ENCODE assay signal across 1 cellular context in genomic region chr20:45880988-45881788, GRCh38.
A peak's percentile ranks its signal among the peaks of the same experiment; 100 is the strongest.
TF ChIP-seq lines count a peak whose summit lies in the region.

Gene ZSWIM1 (plus strand): TSS chr20:45881227. CDS start chr20:45882593, 1,366 bp downstream.

TF ChIP-seq in HepG2, 621 proteins besides CTCF, POLR2A, EP300 and RAD21 (continued from another document and continues in another):
- 0 out of 2 replicates have a peak, but pooled peaks have one; percentile 24 for TF ChIP-seq HMG20B (CRISPR knock-in tag; conservative IDR thresholded peaks at IDR 0.05)
- no peak; the same call in 1 of the 2 replicates for TF ChIP-seq MTERF4 (CRISPR knock-in tag; IDR thresholded peaks at IDR 0.05)
- peak; percentile 24 for TF ChIP-seq NCOA2 (CRISPR knock-in tag; IDR thresholded peaks at IDR 0.05)
- TF ChIP-seq ZNF18 (CRISPR knock-in tag; IDR thresholded peaks at IDR 0.05; ENCODE audit: insufficient replicate concordance): no peak
- TF ChIP-seq CREM (IDR thresholded peaks at IDR 0.05): peak; percentile 85
- TF ChIP-seq CREM (CRISPR knock-in tag; IDR thresholded peaks at IDR 0.05): no peak
- TF ChIP-seq CHD4 (IDR thresholded peaks at IDR 0.05; ENCODE audit: borderline replicate concordance, low read length): no peak
- peak; percentile 52; the same call in 1 of the 2 replicates for TF ChIP-seq ZNF503 (CRISPR knock-in tag; IDR thresholded peaks at IDR 0.05)
- TF ChIP-seq PBX3 (CRISPR knock-in tag; IDR thresholded peaks at IDR 0.05; ENCODE audit: borderline replicate concordance): peak; percentile 91; the same call in 1 of the 2 replicates
- no peak for TF ChIP-seq SCMH1 (CRISPR knock-in tag; IDR thresholded peaks at IDR 0.05; ENCODE audit: borderline replicate concordance)
- peak; percentile 77 for TF ChIP-seq ZFP36 (IDR thresholded peaks at IDR 0.05; ENCODE audit: borderline replicate concordance, low read depth, low read length, partially characterized antibody)
- no peak for TF ChIP-seq ZNF770 (CRISPR knock-in tag; IDR thresholded peaks at IDR 0.05)
- peak; percentile 86 for TF ChIP-seq RFX5 (IDR thresholded peaks at IDR 0.05; ENCODE audit: low read depth, low read length)
- TF ChIP-seq NONO (IDR thresholded peaks at IDR 0.05): no peak
- TF ChIP-seq NONO (CRISPR knock-in tag; conservative IDR thresholded peaks at IDR 0.05): peak; percentile 84
- peak; percentile 81 for TF ChIP-seq TEAD3 (CRISPR knock-in tag; optimal IDR thresholded peaks at IDR 0.05; ENCODE audit: borderline replicate concordance)
- 0 out of 2 replicates have a peak, but pooled peaks have one; percentile 41 for TF ChIP-seq ZNF749 (CRISPR knock-in tag; IDR thresholded peaks at IDR 0.05; ENCODE audit: borderline replicate concordance)
- TF ChIP-seq HNF1A (IDR thresholded peaks at IDR 0.05; ENCODE audit: low read depth): no peak
- peak; percentile 51 for TF ChIP-seq HNF1A (CRISPR knock-in tag; IDR thresholded peaks at IDR 0.05; ENCODE audit: borderline replicate concordance)
- 0 out of 4 replicates have a peak, but pooled peaks of 1 of the 2 experiments have one; percentile 33 for TF ChIP-seq ATF4 (CRISPR knock-in tag; IDR thresholded peaks at IDR 0.05)
- TF ChIP-seq SAP130 (CRISPR knock-in tag; IDR thresholded peaks at IDR 0.05; ENCODE audit: low read depth): peak; percentile 99
- peak; percentile 70; the same call in 1 of the 2 replicates for TF ChIP-seq BRD4 (CRISPR knock-in tag; IDR thresholded peaks at IDR 0.05)
- TF ChIP-seq IRX3 (CRISPR knock-in tag; IDR thresholded peaks at IDR 0.05; ENCODE audit: borderline replicate concordance, low read depth): no peak
- TF ChIP-seq KDM2A (CRISPR knock-in tag; IDR thresholded peaks at IDR 0.05; ENCODE audit: borderline replicate concordance, low read depth): peak; percentile 94
- TF ChIP-seq NAIF1 (CRISPR knock-in tag; IDR thresholded peaks at IDR 0.05; ENCODE audit: borderline replicate concordance): no peak
- peak; percentile 9; the same call in 1 of the 2 replicates for TF ChIP-seq SOX5 (CRISPR knock-in tag; IDR thresholded peaks at IDR 0.05; ENCODE audit: borderline replicate concordance)
- TF ChIP-seq PATZ1 (CRISPR knock-in tag; IDR thresholded peaks at IDR 0.05): 0 out of 2 replicates have a peak, but pooled peaks have one; percentile 31
- 0 out of 2 replicates have a peak, but pooled peaks have one; percentile 9 for TF ChIP-seq MIXL1 (CRISPR knock-in tag; IDR thresholded peaks at IDR 0.05)
- no peak for TF ChIP-seq ZNF180 (CRISPR knock-in tag; IDR thresholded peaks at IDR 0.05; ENCODE audit: borderline replicate concordance, low read depth)
- peak; percentile 83; the same call in 1 of the 2 replicates for TF ChIP-seq ZIK1 (CRISPR knock-in tag; IDR thresholded peaks at IDR 0.05; ENCODE audit: borderline replicate concordance, low read depth)
- TF ChIP-seq ZFP41 (CRISPR knock-in tag; IDR thresholded peaks at IDR 0.05; ENCODE audit: borderline replicate concordance): peak; percentile 84
- no peak for TF ChIP-seq ZNF878 (CRISPR knock-in tag; IDR thresholded peaks at IDR 0.05)
- peak; percentile 56; the same call in 1 of the 2 replicates for TF ChIP-seq ZNF691 (CRISPR knock-in tag; IDR thresholded peaks at IDR 0.05; ENCODE audit: borderline replicate concordance, low read depth)
